ENCODE assay signal across 10 cellular contexts in genomic region chr10:27724287-27724686, GRCh38. TPM values are rescaled to one million over a fixed set of nuclear protein-coding genes. Genes with fewer than 3 reads are reported as not detected.
DNase-seq lines count a peak whose midpoint lies in the region; ATAC-seq and TF ChIP-seq lines count a peak whose summit lies in the region.
"Had no signal": no experiment of that assay in that cellular context is flagged by ENCODE, and none has a peak within 500 bp of the region (broad histone marks: within the 10 kb centered on the region; RNA-seq: fewer than 3 reads in every experiment).

No MANE protein-coding gene starts in this region.

- no peak overlapping the region for H3K27ac Mint-ChIP-seq in stimulated activated effector memory CD8-positive, alpha-beta T cell treated with anti-CD3 and anti-CD28 coated beads, Interleukin-12 subunit alpha, Interleukin-12 subunit beta, amount 100 ng/mL, for 72 hours
- no peak overlapping the region for H3K27ac Mint-ChIP-seq in activated CD4-positive, alpha-beta memory T cell treated with anti-CD3 and anti-CD28 coated beads, Interleukin-2, amount 10 ng/mL, durations not matched to agents 7 days and 5 days
- no peak overlapping the region for H3K27ac Mint-ChIP-seq in CD8-positive, alpha-beta memory T cell

- DNase-seq in EH (ENCODE audit: low read depth) (peak; percentile 38), coronary artery (ENCODE audit: low spot score) (no peak)
- DNase-seq in stimulated activated effector memory CD8-positive, alpha-beta T cell treated with anti-CD3 and anti-CD28 coated beads, Interleukin-12 subunit alpha, Interleukin-12 subunit beta, amount 100 ng/mL, for 72 hours (ENCODE audit: low spot score in 2 of 2) = no peak
- no peak for DNase-seq in activated CD4-positive, alpha-beta memory T cell treated with anti-CD3 and anti-CD28 coated beads, Interleukin-2, amount 10 ng/mL, durations not matched to agents 7 days and 5 days
- DNase-seq in CD8-positive, alpha-beta memory T cell = no peak
- DNase-seq: activated effector memory CD4-positive, alpha-beta T cell treated with Interleukin-2 at 50 U/mL for 16 hours; hippocampal formation had no signal

- peaks cover 33% of the 10 kb centered on the region for H3K4me1 ChIP-seq in Loucy (ENCODE audit: insufficient read depth, low read length, poor library complexity, severe bottlenecking)
- H3K4me1 ChIP-seq in CD8-positive, alpha-beta memory T cell (ENCODE audit: insufficient read depth, low read length) = no peaks in the 10 kb centered on the region

- H3K36me3 ChIP-seq in Loucy (ENCODE audit: insufficient read depth, low read length) = no peaks in the 10 kb centered on the region
- H3K36me3 ChIP-seq in CD8-positive, alpha-beta memory T cell (ENCODE audit: insufficient read depth, low read length) = no peaks in the 10 kb centered on the region

- no peaks in the 10 kb centered on the region for H3K36me3 Mint-ChIP-seq in stimulated activated effector memory CD8-positive, alpha-beta T cell treated with anti-CD3 and anti-CD28 coated beads, Interleukin-12 subunit alpha, Interleukin-12 subunit beta, amount 100 ng/mL, for 72 hours
- H3K36me3 Mint-ChIP-seq in activated CD4-positive, alpha-beta memory T cell treated with anti-CD3 and anti-CD28 coated beads, Interleukin-2, amount 10 ng/mL, durations not matched to agents 7 days and 5 days (ENCODE audit: low read depth) = no peaks in the 10 kb centered on the region
- H3K36me3 Mint-ChIP-seq in CD8-positive, alpha-beta memory T cell = no peaks in the 10 kb centered on the region

- peak overlapping the region; percentile 15 for H3K4me2 ChIP-seq in Loucy (ENCODE audit: low read depth, low read length, poor library complexity, severe bottlenecking)

- H3K27me3 Mint-ChIP-seq in activated CD4-positive, alpha-beta memory T cell treated with anti-CD3 and anti-CD28 coated beads, Interleukin-2, amount 10 ng/mL, durations not matched to agents 7 days and 5 days = peaks cover 31% of the 10 kb centered on the region
- peaks cover 1 to 42% of the 10 kb centered on the region in 2 donors for H3K27me3 Mint-ChIP-seq in CD8-positive, alpha-beta memory T cell

- CTCF ChIA-PET in activated CD4-positive, alpha-beta memory T cell treated with anti-CD3 and anti-CD28 coated beads, Interleukin-2, amount 10 ng/mL, durations not matched to agents 7 days and 5 days (lab: Charles Lee) = no interaction called here
- CTCF ChIA-PET in CD8-positive, alpha-beta memory T cell (lab: Charles Lee) = no interaction called here

- no peaks in the 10 kb centered on the region for H3K9me2 ChIP-seq in Loucy (replicated peaks; ENCODE audit: low read depth, low read length)

- H3K4me1 Mint-ChIP-seq in stimulated activated effector memory CD8-positive, alpha-beta T cell treated with anti-CD3 and anti-CD28 coated beads, Interleukin-12 subunit alpha, Interleukin-12 subunit beta, amount 100 ng/mL, for 72 hours = no peaks in the 10 kb centered on the region
- H3K4me1 Mint-ChIP-seq in activated CD4-positive, alpha-beta memory T cell treated with anti-CD3 and anti-CD28 coated beads, Interleukin-2, amount 10 ng/mL, durations not matched to agents 7 days and 5 days = no peaks in the 10 kb centered on the region
- H3K4me1 Mint-ChIP-seq in CD8-positive, alpha-beta memory T cell = peaks cover 0 to 2% (median 1%) of the 10 kb centered on the region in 3 donors

- H3K9ac ChIP-seq in Loucy (ENCODE audit: low read depth, low read length, poor library complexity, severe bottlenecking) = peak overlapping the region; percentile 15

- peak overlapping the region; percentile 68 to 72 for H3K27ac ChIP-seq in coronary artery
- no peak overlapping the region for H3K27ac ChIP-seq in CD8-positive, alpha-beta memory T cell (ENCODE audit: low read depth, low read length)

- no peak overlapping the region for H3K4me3 ChIP-seq in Loucy (ENCODE audit: low read length, poor library complexity, severe bottlenecking)
- no peak overlapping the region for H3K4me3 ChIP-seq in coronary artery
- no peak overlapping the region for H3K4me3 ChIP-seq in CD8-positive, alpha-beta memory T cell (ENCODE audit: low read length)

- H3K79me2 ChIP-seq in Loucy (ENCODE audit: insufficient read depth, low read length) = no peaks in the 10 kb centered on the region

- TF ChIP-seq CTCF in Loucy (conservative IDR thresholded peaks at IDR 0.05; ENCODE audit: low read length) = peak; percentile 74
- peak; percentile 10 for TF ChIP-seq CTCF in coronary artery (IDR thresholded peaks at IDR 0.05)

- peak overlapping the region; percentile 83 for H2AFZ ChIP-seq in Loucy (ENCODE audit: low read length)

- ATAC-seq in stimulated activated effector memory CD8-positive, alpha-beta T cell treated with anti-CD3 and anti-CD28 coated beads, Interleukin-12 subunit alpha, Interleukin-12 subunit beta, amount 100 ng/mL, for 72 hours = peak; percentile 66
- no peak for ATAC-seq in GM18907 (IDR thresholded peaks at IDR 0.05; ENCODE audit: unreplicated experiment)

- H3K9me3 Mint-ChIP-seq in stimulated activated effector memory CD8-positive, alpha-beta T cell treated with anti-CD3 and anti-CD28 coated beads, Interleukin-12 subunit alpha, Interleukin-12 subunit beta, amount 100 ng/mL, for 72 hours = no peaks in the 10 kb centered on the region
- H3K9me3 Mint-ChIP-seq in activated CD4-positive, alpha-beta memory T cell treated with anti-CD3 and anti-CD28 coated beads, Interleukin-2, amount 10 ng/mL, durations not matched to agents 7 days and 5 days = no peaks in the 10 kb centered on the region
- no peaks in the 10 kb centered on the region for H3K9me3 Mint-ChIP-seq in CD8-positive, alpha-beta memory T cell

- H3K27me3 ChIP-seq in Loucy (ENCODE audit: insufficient read depth, low read length, poor library complexity, severe bottlenecking) = no peaks in the 10 kb centered on the region
- H3K27me3 ChIP-seq in CD8-positive, alpha-beta memory T cell (ENCODE audit: insufficient read depth, low read length, poor library complexity, severe bottlenecking) = peaks cover 4% of the 10 kb centered on the region

- H3F3A ChIP-seq in Loucy (ENCODE audit: low read depth) = no peaks in the 10 kb centered on the region

- H3K9me3 ChIP-seq in Loucy (ENCODE audit: insufficient read depth, low read depth, low read length) = no peaks in the 10 kb centered on the region
- H3K9me3 ChIP-seq in CD8-positive, alpha-beta memory T cell (ENCODE audit: low read length) = no peaks in the 10 kb centered on the region

- POLR2A ChIA-PET in activated CD4-positive, alpha-beta memory T cell treated with anti-CD3 and anti-CD28 coated beads, Interleukin-2, amount 10 ng/mL, durations not matched to agents 7 days and 5 days (lab: Charles Lee) = no interaction called here
- POLR2A ChIA-PET in CD8-positive, alpha-beta memory T cell (lab: Charles Lee) = no interaction called here

- H3K4me3 Mint-ChIP-seq in stimulated activated effector memory CD8-positive, alpha-beta T cell treated with anti-CD3 and anti-CD28 coated beads, Interleukin-12 subunit alpha, Interleukin-12 subunit beta, amount 100 ng/mL, for 72 hours = no peak overlapping the region
- H3K4me3 Mint-ChIP-seq in activated CD4-positive, alpha-beta memory T cell treated with anti-CD3 and anti-CD28 coated beads, Interleukin-2, amount 10 ng/mL, durations not matched to agents 7 days and 5 days = no peak overlapping the region
- no peak overlapping the region for H3K4me3 Mint-ChIP-seq in CD8-positive, alpha-beta memory T cell

- no peaks in the 10 kb centered on the region for H4K20me1 ChIP-seq in Loucy (ENCODE audit: insufficient read depth, low read length, poor library complexity, severe bottlenecking)

RNA-seq across cellular contexts. Expression of gene MKX, which starts 21.3 kb away (rescaled TPM):
- under 1 TPM in 1 of 2 experiments, not detected in 1; 0.23 TPM for total RNA-seq in activated CD4-positive, alpha-beta memory T cell treated with anti-CD3 and anti-CD28 coated beads, Interleukin-2, amount 10 ng/mL, durations not matched to agents 7 days and 5 days
- under 1 TPM; 0.20 to 0.29 TPM for total RNA-seq in CD8-positive, alpha-beta memory T cell
- polyA plus RNA-seq in CD8-positive, alpha-beta memory T cell = not detected
- total RNA-seq: dermis microvascular lymphatic vessel endothelial cell had no signal
